ENCODE assay signal across 24 cellular contexts in the genomic region with DNA sequence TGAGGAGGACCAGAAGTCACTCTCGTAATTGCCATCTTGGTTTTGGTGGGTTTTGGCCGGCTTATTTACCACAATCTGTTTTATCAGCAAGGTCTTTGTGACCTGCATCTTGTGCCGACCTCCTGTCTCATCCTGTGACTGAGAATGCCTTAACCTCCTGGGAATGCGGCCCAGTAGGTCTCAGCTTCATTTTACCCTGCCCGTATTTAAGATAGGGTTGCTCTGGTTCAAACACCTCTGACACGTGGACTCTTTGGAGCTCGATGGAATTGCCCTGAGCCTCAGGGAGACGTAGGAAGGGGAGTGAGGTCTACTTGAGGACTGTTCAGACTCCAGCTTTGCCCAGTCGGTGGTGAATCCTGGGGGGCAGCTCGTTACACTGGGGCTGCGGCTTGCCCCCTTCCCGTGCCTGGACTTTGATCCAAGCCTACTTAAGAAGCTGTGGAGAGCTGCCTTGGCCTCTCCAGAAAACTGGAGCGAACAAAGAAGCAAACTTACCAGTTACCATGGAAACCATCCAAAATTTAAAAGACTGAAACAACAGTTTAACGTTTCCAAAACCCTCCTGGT. TPM values are rescaled to one million over a fixed set of nuclear protein-coding genes. Genes with fewer than 3 reads are reported as not detected.
DNase-seq lines count a peak whose midpoint lies in the region; ATAC-seq and TF ChIP-seq lines count a peak whose summit lies in the region.
"Had no signal": no experiment of that assay in that cellular context is flagged by ENCODE, and none has a peak within 500 bp of the region (broad histone marks: within the 10 kb centered on the region; RNA-seq: fewer than 3 reads in every experiment).

No MANE protein-coding gene starts in this region.

- peaks cover 0 to 2% of the 10 kb centered on the region in 2 experiments for H3K4me1 ChIP-seq in trophoblast cell (ENCODE audit: control insufficient read depth in 1 of 2, insufficient read depth in 2 of 2, low read length in 2 of 2)
- H3K4me1 ChIP-seq in esophagus muscularis mucosa, result peaks cover 7 to 22% (median 17%) of the 10 kb centered on the region in 4 donors
- H3K4me1 ChIP-seq: SJSA1 had no signal

- H2BK120ac ChIP-seq in trophoblast cell (ENCODE audit: insufficient read depth, low read length, poor library complexity), result no peak overlapping the region

- H3K79me1 ChIP-seq in trophoblast cell (ENCODE audit: low read length), result no peaks in the 10 kb centered on the region

- H3K9ac ChIP-seq in trophoblast cell (ENCODE audit: low read length), result no peak overlapping the region
- H3K9ac ChIP-seq: GM23248 had no signal

- H3K14ac ChIP-seq in trophoblast cell (ENCODE audit: low read length), result no peak overlapping the region

- H3K27me3 ChIP-seq in trophoblast cell (ENCODE audit: insufficient read depth, low read length) (no peaks in the 10 kb centered on the region), esophagus muscularis mucosa (no peaks in the 10 kb centered on the region)
- H3K27me3 ChIP-seq: SJSA1 had no signal

- H3K4me3 ChIP-seq in trophoblast cell (ENCODE audit: low read depth, low read length) (no peak overlapping the region), esophagus muscularis mucosa (no peak overlapping the region)
- H3K4me3 ChIP-seq: GM23248, PC-9, SJSA1 had no signal

- no peak for TF ChIP-seq CTCF in esophagus muscularis mucosa (IDR thresholded peaks at IDR 0.05)

- no peak overlapping the region for H3K18ac ChIP-seq in trophoblast cell (ENCODE audit: low read length)

- no peak overlapping the region for H3K4me2 ChIP-seq in trophoblast cell (ENCODE audit: low read length)
- H3K4me2 ChIP-seq: PC-9 had no signal

- H3K27ac ChIP-seq in caudate nucleus (ENCODE audit: low read depth, low read length) (peak overlapping the region; percentile 60), trophoblast cell (ENCODE audit: low read depth, low read length) (no peak overlapping the region), esophagus muscularis mucosa (replicated peaks in 1 of 4) (no peak overlapping the region)
- H3K27ac ChIP-seq: 22Rv1, GM23248, PC-9, SJSA1 had no signal

- H2AK5ac ChIP-seq in trophoblast cell (ENCODE audit: low read length), result no peak overlapping the region

- WGBS in trophoblast cell (ENCODE audit: extremely low coverage, insufficient coverage, insufficient read length), result no CpG with 5 or more reads among the region's 14 CpGs
- WGBS in esophagus muscularis mucosa, result 87% methylated on average over 14 of the region's 14 CpGs

- no peak overlapping the region for H3K23ac ChIP-seq in trophoblast cell (ENCODE audit: low read length)

- DNase-seq in activated effector memory CD4-positive, alpha-beta T cell treated with anti-CD3 and anti-CD28 coated beads, Interleukin-2, amount 50 U/mL, for 16 hours, result peak; percentile 38
- DNase-seq in activated effector memory CD4-positive, alpha-beta T cell treated with Interleukin-2 at 50 U/mL for 16 hours, result no peak
- DNase-seq in caudate nucleus (lab: John Stamatoyannopoulos, UW), result no peak
- DNase-seq in mesenteric fat pad (ENCODE audit: low spot score), result peak; percentile 83
- DNase-seq in trophoblast cell, result peak; percentile 78 to 88
- no peak for DNase-seq in esophagus muscularis mucosa (ENCODE audit: extremely low spot score)
- no peak for DNase-seq in cardiac septum (ENCODE audit: low spot score)
- DNase-seq: Calu3, DMS79 treated with DMSO at 0.1 percent for 48 hours, GF-D8, GM23248, HCEC 1CT, KBM-7, NCI-H1105, NCI-H1436 treated with DMSO at 0.1 percent for 48 hours, NCI-H187 treated with DMSO at 0.1 percent for 48 hours, NCI-H2107, NCI-H446 treated with DMSO at 0.1 percent for 48 hours, NCI-H526 treated with DMSO at 0.1 percent for 48 hours, PC-9 had no signal

- ATAC-seq in GM19023 (IDR thresholded peaks at IDR 0.05; ENCODE audit: unreplicated experiment), result no peak
- ATAC-seq: Right ventricle myocardium inferior had no signal

- TF ChIP-seq POLR2A in esophagus muscularis mucosa (IDR thresholded peaks at IDR 0.05; ENCODE audit: low read depth), result no peak

- TF ChIP-seq EP300 in esophagus muscularis mucosa (IDR thresholded peaks at IDR 0.05), result no peak

- H2AFZ ChIP-seq in trophoblast cell (ENCODE audit: insufficient read depth, low read length, poor library complexity), result no peak overlapping the region
- H2AFZ ChIP-seq: GM23248, PC-9 had no signal

- H4K12ac ChIP-seq in trophoblast cell (ENCODE audit: low read depth, low read length), result no peak overlapping the region

- H4K91ac ChIP-seq in trophoblast cell (ENCODE audit: low read depth, low read length), result no peak overlapping the region

- H3K79me2 ChIP-seq in trophoblast cell (ENCODE audit: control insufficient read depth, insufficient read depth, low read length, poor library complexity), result no peaks in the 10 kb centered on the region

- intact Hi-C loops in esophagus muscularis mucosa (cut with DNase I), result no loop called here
- intact Hi-C loops in cardiac septum (cut with DNase I), result no loop called here

- H3K36me3 ChIP-seq in trophoblast cell (ENCODE audit: control insufficient read depth in 1 of 2, insufficient read depth in 2 of 2, low read length in 2 of 2), result no peaks in the 10 kb centered on the region
- H3K36me3 ChIP-seq in esophagus muscularis mucosa, result no peaks in the 10 kb centered on the region
- H3K36me3 ChIP-seq: SJSA1 had no signal

- no peak overlapping the region for H2BK12ac ChIP-seq in trophoblast cell (ENCODE audit: low read length)

- H3K4ac ChIP-seq in trophoblast cell (ENCODE audit: low read depth, low read length), result no peak overlapping the region

- no peak overlapping the region for H2BK5ac ChIP-seq in trophoblast cell (ENCODE audit: low read depth, low read length, poor library complexity)

- no peak overlapping the region for H4K8ac ChIP-seq in trophoblast cell (ENCODE audit: low read depth, low read length)

- H3K9me3 ChIP-seq in trophoblast cell (ENCODE audit: insufficient read depth, low read depth, low read length), result peaks cover 1% of the 10 kb centered on the region
- no peaks in the 10 kb centered on the region for H3K9me3 ChIP-seq in esophagus muscularis mucosa
- H3K9me3 ChIP-seq: SJSA1 had no signal

RNA-seq across cellular contexts. Expression of a gene that starts 27.9 kb away (rescaled TPM):
- total RNA-seq in mesenteric fat pad (549 TPM), esophagus muscularis mucosa (100 to 1,000 TPM; 482 to 847 (median 640) TPM), cardiac septum (362 TPM)
- 518 and 520 TPM in 2 replicates for polyA plus RNA-seq in trophoblast cell (2013)

Comparison
In these comparisons a context has a peak if more than half of its experiments do, and no peak if none do; other contexts are left out.
1. DNase-seq: peak in activated effector memory CD4-positive, alpha-beta T cell treated with anti-CD3 and anti-CD28 coated beads, Interleukin-2, amount 50 U/mL, for 16 hours (single experiment), mesenteric fat pad (single experiment) and trophoblast cell (2 of 2); none in activated effector memory CD4-positive, alpha-beta T cell treated with Interleukin-2 at 50 U/mL for 16 hours (single experiment), caudate nucleus (0 of 61), esophagus muscularis mucosa (single experiment) and cardiac septum (single experiment).